Comparison of ENCODE assay signal across 8 cellular contexts in the genomic region with DNA sequence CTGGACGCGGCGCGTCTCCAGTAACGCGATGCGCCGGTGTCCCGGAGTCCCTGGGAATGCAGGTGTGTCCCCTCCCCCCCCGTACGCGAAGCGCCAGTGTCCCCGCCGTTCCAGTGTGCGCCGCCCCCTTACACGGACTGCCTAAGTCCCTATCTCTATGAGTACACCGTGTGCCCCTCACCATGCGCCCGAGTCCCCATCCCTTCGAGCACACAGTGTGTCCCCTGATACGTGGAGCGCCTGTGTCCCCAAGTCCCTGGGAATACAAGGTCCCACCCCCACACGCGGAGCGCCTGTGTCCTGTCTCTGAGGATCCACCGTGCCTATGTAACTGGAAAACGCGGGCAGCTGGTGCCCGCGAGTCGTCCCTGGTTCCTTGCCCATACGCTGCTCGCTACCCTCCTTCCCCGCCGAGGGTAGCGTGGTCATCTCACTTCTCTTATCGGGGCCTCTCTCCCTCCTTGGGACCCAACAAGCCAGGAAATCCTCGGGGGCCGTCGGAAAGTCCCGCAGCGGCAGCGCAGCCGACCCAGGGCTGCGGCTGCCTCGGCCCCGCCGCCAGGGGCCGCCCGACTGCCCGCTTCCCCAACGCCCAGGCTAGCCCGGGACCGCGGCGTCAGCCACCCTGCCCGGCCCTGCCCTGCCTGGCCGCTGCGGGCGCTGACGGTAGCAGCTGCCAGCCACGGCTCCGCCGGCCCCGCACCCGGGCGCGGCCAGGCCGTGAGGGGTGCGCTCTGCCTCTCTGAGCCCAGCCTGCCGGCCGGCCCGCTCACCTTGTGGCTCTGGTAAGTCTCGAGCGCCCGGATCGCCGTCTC. TPM values are rescaled to one million over a fixed set of nuclear protein-coding genes. Genes with fewer than 3 reads are reported as not detected.
DNase-seq lines count a peak whose midpoint lies in the region; ATAC-seq, FAIRE-seq and TF ChIP-seq lines count a peak whose summit lies in the region.

No MANE protein-coding gene starts in this region.

- H3K9me3 ChIP-seq in CD4-positive, alpha-beta T cell (ENCODE audit: control insufficient read depth, low read length) = no peaks in the 10 kb centered on the region
- H3K9me3 ChIP-seq in fibroblast of lung (ENCODE audit: control insufficient read depth, insufficient read depth, low read depth, low read length) = no peaks in the 10 kb centered on the region
- no peaks in the 10 kb centered on the region for H3K9me3 ChIP-seq in naive thymus-derived CD4-positive, alpha-beta T cell (ENCODE audit: control insufficient read depth in 2 of 3, low read length in 3 of 3)

- peaks cover 2% of the 10 kb centered on the region for H3K4me1 ChIP-seq in fibroblast of lung (ENCODE audit: control insufficient read depth, extremely low read depth, insufficient read depth, low read length)
- H3K4me1 ChIP-seq in naive thymus-derived CD4-positive, alpha-beta T cell (ENCODE audit: control insufficient read depth in 2 of 2, insufficient read depth in 2 of 2, low read length in 2 of 2) = peaks cover 12 to 13% of the 10 kb centered on the region in 2 donors

- H4K20me1 ChIP-seq in fibroblast of lung (ENCODE audit: control insufficient read depth, extremely low read depth, insufficient read depth, low read length) = peaks cover 5% of the 10 kb centered on the region

- peak; percentile 36 for TF ChIP-seq CTCF in CD4-positive, alpha-beta T cell (IDR thresholded peaks at IDR 0.05)
- TF ChIP-seq CTCF in fibroblast of lung (conservative IDR thresholded peaks at IDR 0.05 in 1 of 2, IDR thresholded peaks at IDR 0.05 in 1 of 2; ENCODE audit: low read depth in 1 of 2, low read length in 2 of 2) = peak; percentile 30 to 56

- peak overlapping the region; percentile 96 for H3K4me3 Mint-ChIP-seq in CD4-positive, alpha-beta T cell
- H3K4me3 Mint-ChIP-seq in naive thymus-derived CD4-positive, alpha-beta T cell = peak overlapping the region; percentile 94 to 99 (median 96)
- H3K4me3 Mint-ChIP-seq in stimulated activated memory B cell treated with anti-CD40 and anti-IgM and Interleukin-4, amounts not matched to agents 10 μg/mL and 1 μg/mL and 100 μg/mL, for 72 hours = peak overlapping the region; percentile 99

- peak; percentile 33 for ATAC-seq in CD4-positive, alpha-beta T cell (ENCODE audit: poor library complexity)
- ATAC-seq in HG03439 (IDR thresholded peaks at IDR 0.05; ENCODE audit: unreplicated experiment) = peak; percentile 43
- peak; percentile 69 for ATAC-seq in naive thymus-derived CD4-positive, alpha-beta T cell
- ATAC-seq in stimulated activated memory B cell treated with anti-CD40 and anti-IgM and Interleukin-4, amounts not matched to agents 10 μg/mL and 1 μg/mL and 100 μg/mL, for 72 hours = peak; percentile 88

- POLR2A ChIA-PET in CD4-positive, alpha-beta T cell (lab: Charles Lee) = interaction anchor here (0.6 to 4.0 kb wide), 4 partner anchors 9 to 314 kb away, joined by 3 to 18 read pairs (median 5); partner anchors contain the start of gene RFESD
- POLR2A ChIA-PET in naive thymus-derived CD4-positive, alpha-beta T cell (lab: Charles Lee) = no interaction called here

- peak overlapping the region; percentile 97 for H3K9ac ChIP-seq in fibroblast of lung (ENCODE audit: insufficient read depth, low read length)

- peaks cover 13% of the 10 kb centered on the region for H3K36me3 Mint-ChIP-seq in CD4-positive, alpha-beta T cell (ENCODE audit: low read depth)
- peaks cover 0 to 5% (median 0%) of the 10 kb centered on the region in 5 donors for H3K36me3 Mint-ChIP-seq in naive thymus-derived CD4-positive, alpha-beta T cell
- no peaks in the 10 kb centered on the region for H3K36me3 Mint-ChIP-seq in stimulated activated memory B cell treated with anti-CD40 and anti-IgM and Interleukin-4, amounts not matched to agents 10 μg/mL and 1 μg/mL and 100 μg/mL, for 72 hours

- intact Hi-C loops in CD4-positive, alpha-beta T cell (cut with DNase I, micrococcal nuclease) = loop anchor here (2.0 to 10.0 kb wide), 7 partner anchors 99 to 1221 kb away; partner anchors contain the start of genes RIOK2 (in 2 of the 2), ARSK (in 1 of the 2), RFESD (in 1 of the 2) and SKIC3 (in 1 of the 2)
- intact Hi-C loops in naive thymus-derived CD4-positive, alpha-beta T cell (cut with micrococcal nuclease) = loop anchor here (1.0 to 10.0 kb wide), 24 partner anchors 68 to 1849 kb away; partner anchors contain the start of genes ERAP1 (in 2 of the 2), KIAA0825 (in 2 of the 2), RIOK2 (in 2 of the 2) and SLF1 (in 2 of the 2)

- no peaks in the 10 kb centered on the region for H3K9me3 Mint-ChIP-seq in CD4-positive, alpha-beta T cell
- no peaks in the 10 kb centered on the region for H3K9me3 Mint-ChIP-seq in naive thymus-derived CD4-positive, alpha-beta T cell
- no peaks in the 10 kb centered on the region for H3K9me3 Mint-ChIP-seq in stimulated activated memory B cell treated with anti-CD40 and anti-IgM and Interleukin-4, amounts not matched to agents 10 μg/mL and 1 μg/mL and 100 μg/mL, for 72 hours

- DNase-seq in CD4-positive, alpha-beta T cell = peak; percentile 36 to 72 (median 58)
- DNase-seq in GM19239 (ENCODE audit: insufficient read length, low spot score) (peak; percentile 44), OCI-M2 (lab: John Stamatoyannopoulos, UW; ENCODE audit: unreplicated experiment) (peak; percentile 76), fibroblast of lung (ENCODE audit: low read depth in 2 of 2) (peak; percentile 79)
- DNase-seq in activated T-helper 1 cell treated with anti-CD3 and anti-CD28 coated beads, Interleukin-2, amount 50 U/mL, for 16 hours (ENCODE audit: low read depth in 1 of 2, low spot score in 1 of 2) = peak; percentile 47 to 72
- DNase-seq in naive thymus-derived CD4-positive, alpha-beta T cell = peak; percentile 45 to 85 (median 63)

- no peaks in the 10 kb centered on the region for H3K36me3 ChIP-seq in fibroblast of lung (ENCODE audit: control insufficient read depth, insufficient read depth, low read length)
- peaks cover 0 to 4% (median 0%) of the 10 kb centered on the region in 3 experiments for H3K36me3 ChIP-seq in naive thymus-derived CD4-positive, alpha-beta T cell (ENCODE audit: control insufficient read depth in 2 of 3, insufficient read depth in 3 of 3, low read length in 3 of 3)

- peaks cover 54% of the 10 kb centered on the region for H3K79me2 ChIP-seq in fibroblast of lung (ENCODE audit: control insufficient read depth, insufficient read depth, low read length)

- no peaks in the 10 kb centered on the region for H3K27me3 ChIP-seq in CD4-positive, alpha-beta T cell (ENCODE audit: control insufficient read depth, insufficient read depth, low read length)
- no peaks in the 10 kb centered on the region for H3K27me3 ChIP-seq in fibroblast of lung (ENCODE audit: control insufficient read depth, insufficient read depth, low read length)
- H3K27me3 ChIP-seq in naive thymus-derived CD4-positive, alpha-beta T cell (ENCODE audit: control insufficient read depth in 2 of 2, insufficient read depth in 2 of 2, low read length in 2 of 2) = no peaks in the 10 kb centered on the region

- H3K4me3 ChIP-seq in fibroblast of lung (replicated peaks in 1 of 4; ENCODE audit: control extremely low read depth in 1 of 4, insufficient read depth in 1 of 4, low read depth in 3 of 4, low read length in 4 of 4) = peak overlapping the region; percentile 85 to 99 (median 94)
- peak overlapping the region; percentile 73 for H3K4me3 ChIP-seq in naive thymus-derived CD4-positive, alpha-beta T cell (ENCODE audit: low read length)

- peak; percentile 28 for FAIRE-seq in GM19239 (lab: Jason Lieb, UNC)

- H3K4me1 Mint-ChIP-seq in CD4-positive, alpha-beta T cell (ENCODE audit: low read depth) = peaks cover 40% of the 10 kb centered on the region
- H3K4me1 Mint-ChIP-seq in naive thymus-derived CD4-positive, alpha-beta T cell = peaks cover 30 to 49% (median 35%) of the 10 kb centered on the region in 7 donors
- peaks cover 39% of the 10 kb centered on the region for H3K4me1 Mint-ChIP-seq in stimulated activated memory B cell treated with anti-CD40 and anti-IgM and Interleukin-4, amounts not matched to agents 10 μg/mL and 1 μg/mL and 100 μg/mL, for 72 hours

- no peak overlapping the region for H3K4me2 ChIP-seq in fibroblast of lung (ENCODE audit: extremely low read depth, insufficient read depth, low read length)

- H3K27ac Mint-ChIP-seq in CD4-positive, alpha-beta T cell = peak overlapping the region; percentile 95
- peak overlapping the region; percentile 75 to 99 (median 98) for H3K27ac Mint-ChIP-seq in naive thymus-derived CD4-positive, alpha-beta T cell
- H3K27ac Mint-ChIP-seq in stimulated activated memory B cell treated with anti-CD40 and anti-IgM and Interleukin-4, amounts not matched to agents 10 μg/mL and 1 μg/mL and 100 μg/mL, for 72 hours = peak overlapping the region; percentile 96

- no peak overlapping the region for H2AFZ ChIP-seq in fibroblast of lung (ENCODE audit: low read length)

- CTCF ChIA-PET in CD4-positive, alpha-beta T cell (lab: Charles Lee) = interaction anchor here (0.8 to 1.8 kb wide), 7 partner anchors 12 to 297 kb away, joined by 3 to 6 read pairs (median 4); no protein-coding TSS in a partner anchor
- CTCF ChIA-PET in naive thymus-derived CD4-positive, alpha-beta T cell (lab: Charles Lee) = interaction anchor here (0.7 to 1.3 kb wide), 4 partner anchors 102 to 377 kb away, joined by 3 to 4 read pairs (median 4); no protein-coding TSS in a partner anchor

- no peaks in the 10 kb centered on the region for H3K27me3 Mint-ChIP-seq in CD4-positive, alpha-beta T cell
- peaks cover 0 to 2% (median 0%) of the 10 kb centered on the region in 5 donors for H3K27me3 Mint-ChIP-seq in naive thymus-derived CD4-positive, alpha-beta T cell
- no peaks in the 10 kb centered on the region for H3K27me3 Mint-ChIP-seq in stimulated activated memory B cell treated with anti-CD40 and anti-IgM and Interleukin-4, amounts not matched to agents 10 μg/mL and 1 μg/mL and 100 μg/mL, for 72 hours

- peak overlapping the region; percentile 72 for H3K27ac ChIP-seq in CD4-positive, alpha-beta T cell (ENCODE audit: low read depth, low read length)
- peak overlapping the region; percentile 96 for H3K27ac ChIP-seq in fibroblast of lung (ENCODE audit: insufficient read depth, low read length)
- peak overlapping the region; percentile 90 for H3K27ac ChIP-seq in naive thymus-derived CD4-positive, alpha-beta T cell (ENCODE audit: low read depth, low read length)

RNA-seq across cellular contexts. Expression of gene ELL2, which starts 0.6 kb away (rescaled TPM):
- 10 to 100 TPM; 93.5 to 98.1 TPM for total RNA-seq in CD4-positive, alpha-beta T cell
- 64.2 and 121 TPM in 2 replicates for total RNA-seq in fibroblast of lung
- 68.5 and 78.7 TPM in 2 replicates for polyA plus RNA-seq in fibroblast of lung
- 50.2 and 55.0 TPM in 2 replicates for polyA plus RNA-seq in fibroblast of lung (2012)
- 14.8 and 15.3 TPM in 2 replicates for polyA minus RNA-seq in fibroblast of lung (ENCODE audit: low replicate concordance)
- total RNA-seq in naive thymus-derived CD4-positive, alpha-beta T cell = 10 to 100 TPM; 12.6 to 65.8 (median 41.3) TPM
- 1 to 10 TPM; 1.9 to 2.0 TPM for polyA plus RNA-seq in naive thymus-derived CD4-positive, alpha-beta T cell

Comparison
In these comparisons a context has a peak if more than half of its experiments do, and no peak if none do; other contexts are left out.
1. Peak in every context shown above with its lines: DNase-seq, ATAC-seq, H3K4me3 ChIP-seq and H3K27ac ChIP-seq.
2. ATAC-seq: peak in every context shown above with its lines; median percentile 88 in stimulated activated memory B cell treated with anti-CD40 and anti-IgM and Interleukin-4, amounts not matched to agents 10 μg/mL and 1 μg/mL and 100 μg/mL, for 72 hours; 69 in naive thymus-derived CD4-positive, alpha-beta T cell; 43 in HG03439; 33 in CD4-positive, alpha-beta T cell.